19 cellular contexts compared by ENCODE assay signal in the genomic region with DNA sequence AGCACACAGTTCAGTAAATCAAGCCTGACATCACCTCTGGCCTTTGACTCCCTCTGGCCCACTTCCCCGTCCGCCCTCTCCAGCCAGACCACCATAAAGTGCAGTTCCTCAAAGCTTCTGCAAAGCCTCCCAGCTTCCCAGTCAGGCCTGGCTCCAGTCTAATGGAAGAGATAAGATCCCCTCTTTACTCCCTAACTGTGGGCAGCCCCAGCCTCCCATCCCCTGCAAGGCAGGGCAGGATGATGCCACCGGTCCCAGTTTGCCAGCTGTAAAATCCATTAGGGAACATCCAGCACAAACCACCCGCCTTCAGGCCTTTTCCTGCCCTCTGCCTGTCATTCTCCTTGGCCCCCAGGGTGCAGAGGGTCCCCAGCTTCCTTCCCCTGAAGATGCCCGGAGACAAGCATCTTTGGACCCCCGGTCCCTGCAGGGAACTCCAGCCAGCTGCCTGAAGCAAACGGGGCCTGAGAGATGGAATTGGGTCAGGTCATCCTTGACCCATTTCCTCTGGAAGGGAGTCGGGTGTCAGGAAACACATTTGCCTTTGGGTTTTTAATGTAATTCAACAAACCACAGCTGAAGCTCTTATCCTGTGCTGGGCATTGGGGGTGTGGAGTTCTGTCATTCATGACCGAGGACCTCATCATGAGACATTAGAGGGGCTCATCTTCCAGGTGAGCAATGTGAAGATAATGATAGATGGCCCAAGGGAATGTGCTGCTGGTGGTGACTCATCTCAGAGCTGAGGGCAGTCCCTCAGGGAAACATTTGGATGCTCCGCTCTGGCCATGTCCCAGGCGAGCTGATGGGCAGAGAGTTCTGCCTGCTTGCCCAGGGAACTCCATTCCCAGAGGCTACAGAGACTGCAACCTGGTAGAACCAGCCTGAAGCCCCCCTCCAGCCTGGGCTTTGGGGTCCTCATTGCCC.
DNase-seq lines count a peak whose midpoint lies in the region; ATAC-seq, FAIRE-seq and TF ChIP-seq lines count a peak whose summit lies in the region.
"Had no signal": no experiment of that assay in that cellular context is flagged by ENCODE, and none has a peak within 500 bp of the region (broad histone marks: within the 10 kb centered on the region; RNA-seq: fewer than 3 reads in every experiment).

No MANE protein-coding gene starts in this region.

- no peak for FAIRE-seq in small intestine (lab: Jason Lieb, UNC)

- H3K27ac ChIP-seq in small intestine (ENCODE audit: low read depth in 1 of 2, low read length in 1 of 2): no peak overlapping the region
- H3K27ac ChIP-seq: esophagus muscularis mucosa, thoracic aorta had no signal

- no peaks in the 10 kb centered on the region for H3K9me3 ChIP-seq in small intestine (ENCODE audit: control insufficient read depth, low read depth)
- H3K9me3 ChIP-seq: esophagus muscularis mucosa, thoracic aorta had no signal

- DNase-seq in ELR (ENCODE audit: low read depth) (peak; percentile 69), MV-4-11 (lab: John Stamatoyannopoulos, UW) (peak; percentile 23), epithelial cell of esophagus (ENCODE audit: low read depth) (peak; percentile 22), retina (peak; percentile 35), small intestine (no peak), superior temporal gyrus (ENCODE audit: extremely low spot score) (no peak)
- DNase-seq: activated CD4-positive, CD25-positive, alpha-beta regulatory T cell treated with anti-CD3 and anti-CD28 coated beads, Interleukin-2, amount 50 U/mL, for 72 hours; activated CD8-positive, alpha-beta memory T cell treated with anti-CD3 and anti-CD28 coated beads, Interleukin-2, amount 10 ng/mL, durations not matched to agents 7 days and 5 days; activated effector memory CD4-positive, alpha-beta T cell treated with anti-CD3 and anti-CD28 coated beads, Interleukin-2, amount 50 U/mL, for 16 hours; mammary epithelial cell; naive thymus-derived CD8-positive, alpha-beta T cell; NCI-H446 treated with DMSO at 0.1 percent for 48 hours; SIG-M5; stimulated activated CD4-positive, alpha-beta T cell treated with anti-CD3 and anti-CD28 coated beads, Interleukin-4, amount 100 ng/mL, for 24 hours had no signal

- ATAC-seq in GM18511 (IDR thresholded peaks at IDR 0.05; ENCODE audit: unreplicated experiment) (no peak), HG02938 (IDR thresholded peaks at IDR 0.05; ENCODE audit: unreplicated experiment) (no peak)
- ATAC-seq: activated CD8-positive, alpha-beta memory T cell treated with anti-CD3 and anti-CD28 coated beads, Interleukin-2, amount 10 ng/mL, durations not matched to agents 7 days and 5 days; naive thymus-derived CD8-positive, alpha-beta T cell had no signal

- TF ChIP-seq CTCF in epithelial cell of esophagus (IDR thresholded peaks at IDR 0.05; ENCODE audit: insufficient read depth, low read depth, low read length, missing control alignments): no peak

- no peaks in the 10 kb centered on the region for H3K27me3 ChIP-seq in small intestine (ENCODE audit: control insufficient read depth in 2 of 2, insufficient read depth in 2 of 2, low read length in 2 of 2)

- no peaks in the 10 kb centered on the region for H3K36me3 ChIP-seq in small intestine (ENCODE audit: control insufficient read depth in 2 of 2, insufficient read depth in 2 of 2, low read length in 2 of 2)

- 80 to 93% (median 85%) methylated on average over 11 of the region's 11 CpGs for WGBS in small intestine, 3 donors

- no peaks in the 10 kb centered on the region for H3K4me1 ChIP-seq in small intestine (ENCODE audit: control insufficient read depth in 2 of 2, insufficient read depth in 1 of 2, low read depth in 1 of 2, low read length in 1 of 2)

- no peak overlapping the region for H3K4me3 ChIP-seq in epithelial cell of esophagus (ENCODE audit: low read length)
- H3K4me3 ChIP-seq in small intestine (ENCODE audit: low read depth in 1 of 2, low read length in 2 of 2): no peak overlapping the region
- H3K4me3 ChIP-seq: esophagus muscularis mucosa, smooth muscle cell, thoracic aorta had no signal

Comparison
In these comparisons a context has a peak if more than half of its experiments do, and no peak if none do; other contexts are left out.
1. DNase-seq: peak in ELR (single experiment), MV-4-11 (single experiment), epithelial cell of esophagus (single experiment) and retina (single experiment); none in small intestine (single experiment) and superior temporal gyrus (single experiment).